ENCODE assay signal across 7 cellular contexts in the genomic region with DNA sequence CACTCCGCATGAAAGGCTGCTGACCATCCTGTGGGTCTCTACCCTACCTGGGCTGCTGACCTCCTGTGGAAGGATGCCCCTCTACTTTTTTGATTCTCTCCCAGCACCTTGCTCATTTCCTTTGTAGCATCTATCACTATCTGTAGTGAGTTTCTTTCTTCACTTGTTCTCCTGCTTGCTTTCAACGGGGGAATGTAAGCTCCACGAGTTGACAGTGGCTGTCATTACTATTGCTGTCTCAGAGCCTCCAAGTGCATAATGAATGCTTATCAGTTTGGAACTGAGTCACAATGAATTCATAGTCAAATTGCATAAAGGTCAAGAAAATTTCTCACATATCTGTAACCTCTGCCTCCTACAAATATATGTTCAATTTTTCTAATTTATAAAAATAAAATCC.
"Had no signal": no experiment of that assay in that cellular context is flagged by ENCODE, and none has a peak within 500 bp of the region (broad histone marks: within the 10 kb centered on the region; RNA-seq: fewer than 3 reads in every experiment).

No MANE protein-coding gene starts in this region.

- ATAC-seq: HCT116 had no signal

- H3K9ac ChIP-seq: GM23248 had no signal

- H3K4me3 ChIP-seq: GM23248, HAP-1 had no signal

- DNase-seq: GOT3, H7, HFFc6, IMR-90 had no signal

- H3K9me3 ChIP-seq: HAP-1 had no signal

- H3K36me3 ChIP-seq: HAP-1 had no signal

- H3K4me1 ChIP-seq: HAP-1 had no signal

- H2AFZ ChIP-seq: GM23248 had no signal

- H3K27ac ChIP-seq: GM23248 had no signal
